In genomic region chr20:51386586-51386985, GRCh38 we compare ENCODE assay signal across 1 cellular context.
TF ChIP-seq lines count a peak whose summit lies in the region.

No MANE protein-coding gene starts in this region.

TF ChIP-seq in IMR-90, 13 proteins besides CTCF, POLR2A, EP300 and RAD21:
- TF ChIP-seq NFE2L2 (IDR thresholded peaks at IDR 0.05; ENCODE audit: low read depth, low read length) (no peak), CHD1 (IDR thresholded peaks at IDR 0.05; ENCODE audit: low read depth, low read length) (no peak), MXI1 (IDR thresholded peaks at IDR 0.05; ENCODE audit: borderline replicate concordance, low read depth, low read length) (no peak), BHLHE40 (IDR thresholded peaks at IDR 0.05; ENCODE audit: low read depth, low read length) (no peak), CEBPB (IDR thresholded peaks at IDR 0.05; ENCODE audit: low read depth, low read length) (no peak), SMC3 (IDR thresholded peaks at IDR 0.05; ENCODE audit: low read depth, low read length) (no peak), MAZ (IDR thresholded peaks at IDR 0.05; ENCODE audit: borderline replicate concordance, low read depth, low read length) (no peak), MAFK (IDR thresholded peaks at IDR 0.05; ENCODE audit: low read depth, low read length) (no peak), FOS (IDR thresholded peaks at IDR 0.05; ENCODE audit: low read depth, low read length) (no peak), ELK1 (IDR thresholded peaks at IDR 0.05; ENCODE audit: borderline replicate concordance, low read depth, low read length) (no peak), RCOR1 (IDR thresholded peaks at IDR 0.05; ENCODE audit: insufficient replicate concordance, low read length) (no peak), USF2 (IDR thresholded peaks at IDR 0.05; ENCODE audit: low read depth, low read length) (no peak), RFX5 (IDR thresholded peaks at IDR 0.05; ENCODE audit: low read depth, low read length) (no peak)
